ENCODE assay signal across 27 cellular contexts in the genomic region with DNA sequence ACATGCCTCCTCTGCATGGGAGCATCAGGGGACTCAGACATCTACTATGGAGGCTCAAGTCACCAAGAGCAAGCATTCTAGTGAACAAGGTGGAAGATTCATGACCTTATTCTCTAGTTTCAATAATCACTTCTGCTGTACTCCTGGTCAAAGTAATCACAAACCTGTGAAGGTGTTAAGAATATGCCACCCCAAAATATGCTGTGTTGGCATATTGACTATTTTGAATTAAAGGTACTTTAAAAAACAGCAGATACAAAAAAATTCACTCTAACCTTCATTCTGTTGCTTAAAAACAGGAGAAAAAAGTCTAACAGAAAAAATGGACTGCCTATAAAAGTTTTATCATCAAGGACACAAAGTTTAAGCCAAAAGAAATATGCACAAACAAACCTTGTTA.
"Had no signal": no experiment of that assay in that cellular context is flagged by ENCODE, and none has a peak within 500 bp of the region (broad histone marks: within the 10 kb centered on the region; RNA-seq: fewer than 3 reads in every experiment).

No MANE protein-coding gene starts in this region.

- H3K27ac ChIP-seq: neural progenitor cell, ovary, parathyroid adenoma, psoas muscle, skin epidermis, spleen, stomach, thoracic aorta, thyroid gland, tibial nerve, upper lobe of left lung, vagina had no signal

- DNase-seq: natural killer cell; occipital lobe; ovary; posterior cingulate gyrus; psoas muscle; right cardiac atrium; spleen; stimulated activated CD4-positive, alpha-beta T cell treated with anti-CD3 and anti-CD28 coated beads, Interleukin-12 subunit alpha, Interleukin-12 subunit beta, amount 100 ng/mL, for 4 hours; stimulated activated CD4-positive, alpha-beta T cell treated with anti-CD3 and anti-CD28 coated beads, Interleukin-1b, Interleukin-23, amount 100 ng/mL, for 48 hours; stimulated activated CD4-positive, alpha-beta T cell treated with anti-CD3 and anti-CD28 coated beads, Interleukin-2, amount 100 ng/mL, for 48 hours; stimulated activated CD4-positive, alpha-beta T cell treated with anti-CD3 and anti-CD28 coated beads, Interleukin-4, amount 100 ng/mL, for 24 hours; stimulated activated naive B cell treated with anti-CD40 and anti-IgM and Interleukin-4, amounts not matched to agents 10 μg/mL and 1 μg/mL and 100 μg/mL, for 72 hours; stimulated activated naive CD4-positive, alpha-beta T cell treated with Interleukin-2 at 50 U/mL for 16 hours; stomach; thyroid gland; trophoblast cell; upper lobe of left lung had no signal

- H3K4me2 ChIP-seq: neural progenitor cell, smooth muscle cell had no signal

- H3K9ac ChIP-seq: neural progenitor cell, parathyroid adenoma had no signal

- H3K4me1 ChIP-seq: neural progenitor cell, parathyroid adenoma, psoas muscle, spleen, stomach, thyroid gland, tibial nerve, upper lobe of left lung, vagina had no signal

- FAIRE-seq: urothelium cell line had no signal

- H3K79me2 ChIP-seq: parathyroid adenoma had no signal

- H3K27me3 ChIP-seq: neural progenitor cell, ovary, spleen, stomach, thyroid gland, tibial nerve, upper lobe of left lung, vagina had no signal

- H3K36me3 ChIP-seq: neural progenitor cell, ovary, spleen, stomach, thoracic aorta, thyroid gland, tibial nerve, upper lobe of left lung, vagina had no signal

- ATAC-seq: natural killer cell; psoas muscle; right cardiac atrium; sciatic nerve; stimulated activated effector memory CD8-positive, alpha-beta T cell treated with anti-CD3 and anti-CD28 coated beads, Interleukin-12 subunit alpha, Interleukin-12 subunit beta, amount 100 ng/mL, for 72 hours; stimulated activated naive B cell treated with anti-CD40 and anti-IgM and Interleukin-4, amounts not matched to agents 10 μg/mL and 1 μg/mL and 100 μg/mL, for 72 hours had no signal

- H3K9me3 ChIP-seq: ovary, thoracic aorta, thyroid gland, tibial nerve, upper lobe of left lung, vagina had no signal

- H3K4me3 ChIP-seq: neural progenitor cell, ovary, psoas muscle, skin epidermis, smooth muscle cell, spleen, stomach, thoracic aorta, thyroid gland, tibial nerve, upper lobe of left lung, vagina had no signal

- H2AFZ ChIP-seq: neural progenitor cell, parathyroid adenoma had no signal
